30 cellular contexts compared by ENCODE assay signal in the genomic region with DNA sequence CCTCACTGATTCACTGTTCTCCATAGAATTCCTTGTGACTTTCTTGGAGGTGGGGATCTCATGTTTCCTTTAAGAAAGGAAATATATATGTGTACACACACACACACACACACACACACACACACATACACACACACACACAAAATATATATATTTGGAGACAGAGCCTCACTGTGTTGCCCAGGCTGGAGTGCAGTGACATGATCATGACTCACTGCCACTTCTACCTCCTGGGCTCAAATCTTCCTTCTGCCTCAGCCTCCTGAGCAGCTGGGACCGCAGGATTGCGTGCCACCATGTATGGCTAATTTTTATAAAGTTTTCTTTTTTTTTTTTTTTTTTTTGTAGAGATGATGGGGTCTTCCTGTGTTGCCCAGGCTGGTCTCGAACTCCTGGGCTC. TPM values are rescaled to one million over a fixed set of nuclear protein-coding genes. Genes with fewer than 3 reads are reported as not detected.
"Had no signal": no experiment of that assay in that cellular context is flagged by ENCODE, and none has a peak within 500 bp of the region (broad histone marks: within the 10 kb centered on the region; RNA-seq: fewer than 3 reads in every experiment).

No MANE protein-coding gene starts in this region.

- H3K27me3 ChIP-seq: cardiac muscle cell, colonic mucosa, dorsolateral prefrontal cortex, hepatocyte, pancreas, sigmoid colon, thyroid gland, upper lobe of left lung, vagina had no signal

- H3K4me1 ChIP-seq: colonic mucosa, gastroesophageal sphincter, pancreas, prostate gland, sigmoid colon, thyroid gland, upper lobe of left lung, vagina had no signal

- H3K27ac ChIP-seq: cardiac muscle cell, colonic mucosa, dorsolateral prefrontal cortex, gastroesophageal sphincter, hepatocyte, pancreas, prostate gland, sigmoid colon, thyroid gland, upper lobe of left lung, vagina, VCaP had no signal

- ATAC-seq: activated CD4-positive, CD25-positive, alpha-beta regulatory T cell treated with anti-CD3 and anti-CD28 coated beads, Interleukin-2, amount 50 U/mL, for 24 hours; activated T-cell treated with anti-CD3 and anti-CD28 coated beads, Interleukin-2, amount 50 U/mL, for 4 hours; activated T-helper 17 cell treated with anti-CD3 and anti-CD28 coated beads, Interleukin-2, amount 50 U/mL, for 72 hours; gastroesophageal sphincter; left cardiac atrium; left ventricle myocardium superior; pancreas; stimulated activated memory B cell treated with anti-CD40 and anti-IgM and Interleukin-4, amounts not matched to agents 10 μg/mL and 1 μg/mL and 100 μg/mL, for 72 hours; stimulated activated naive CD8-positive, alpha-beta T cell treated with anti-CD3 and anti-CD28 coated beads, Interleukin-15, amount 100 ng/mL, for 72 hours had no signal

- DNase-seq: activated CD4-positive, alpha-beta memory T cell treated with anti-CD3 and anti-CD28 coated beads, Interleukin-2, amount 10 ng/mL, durations not matched to agents 7 days and 5 days; activated CD4-positive, alpha-beta T cell treated with anti-CD3 and anti-CD28 coated beads for 48 hours; activated gamma-delta T cell treated with Interleukin-2 at 50 U/mL for 16 hours; activated naive CD4-positive, alpha-beta T cell treated with anti-CD3 and anti-CD28 coated beads, Interleukin-2, amount 50 U/mL, for 16 hours; activated T-cell treated with anti-CD3 and anti-CD28 coated beads, Interleukin-2, amount 50 U/mL, for 4 hours; amygdala; cerebellar nuclear complex; colonic mucosa; dorsolateral prefrontal cortex; effector memory CD4-positive, alpha-beta T cell; left cardiac atrium; left ventricle myocardium superior; pancreas; sigmoid colon; small intestine; stimulated activated CD4-positive, alpha-beta T cell treated with anti-CD3 and anti-CD28 coated beads, Interleukin-4, amount 100 ng/mL, for 24 hours; stimulated activated naive CD8-positive, alpha-beta T cell treated with anti-CD3 and anti-CD28 coated beads, Interleukin-15, amount 100 ng/mL, for 72 hours; substantia nigra; thyroid gland; upper lobe of left lung had no signal

RNA-seq across cellular contexts. Expression of a gene that starts 45.9 kb away (rescaled TPM):
- total RNA-seq: activated CD4-positive, alpha-beta memory T cell treated with anti-CD3 and anti-CD28 coated beads, Interleukin-2, amount 10 ng/mL, durations not matched to agents 7 days and 5 days; activated T-cell treated with anti-CD3 and anti-CD28 coated beads, Interleukin-2, amount 50 U/mL, for 4 hours; activated T-helper 17 cell treated with anti-CD3 and anti-CD28 coated beads, Interleukin-2, amount 50 U/mL, for 72 hours; T-helper 1 cell treated with Interleukin-12 subunit alpha and Interleukin-12 subunit beta and Interleukin-4 antibody, amounts not matched to agents 30 ng/mL and 1 ng/mL, for 36 hours had no signal
